Comparison of ENCODE assay signal across 8 cellular contexts in genomic region chr12:104136577-104136976, GRCh38. TPM values are rescaled to one million over a fixed set of nuclear protein-coding genes. Genes with fewer than 3 reads are reported as not detected.
DNase-seq lines count a peak whose midpoint lies in the region; ATAC-seq, FAIRE-seq and TF ChIP-seq lines count a peak whose summit lies in the region.

No MANE protein-coding gene starts in this region.

- H3K9ac ChIP-seq in MM.1S (ENCODE audit: low read length) (peak overlapping the region; percentile 85), duodenal mucosa (ENCODE audit: low read depth in 1 of 2, low read length in 2 of 2) (peak overlapping the region in 1 of 2 donors; percentile 79), neuronal stem cell (ENCODE audit: low read depth, low read length, poor library complexity) (no peak overlapping the region)

- H3K4me3 ChIP-seq in MM.1S (ENCODE audit: low read length) (peak overlapping the region; percentile 73), duodenal mucosa (ENCODE audit: low read depth in 1 of 2, low read length in 2 of 2) (peak overlapping the region; percentile 89 to 91), neuronal stem cell (ENCODE audit: low read length in 2 of 2) (peak overlapping the region in 1 of 2 donors; percentile 97)

- peak overlapping the region; percentile 93 for H3K4me3 Mint-ChIP-seq in CD4-positive, alpha-beta T cell

- H3K23ac ChIP-seq in neuronal stem cell (ENCODE audit: low read depth, low read length, poor library complexity): no peak overlapping the region

- peaks cover 8% of the 10 kb centered on the region for H3K4me1 Mint-ChIP-seq in CD4-positive, alpha-beta T cell (ENCODE audit: low read depth)

- H3K27ac Mint-ChIP-seq in CD4-positive, alpha-beta T cell: peak overlapping the region; percentile 80

- peak overlapping the region; percentile 92 for H3K4me2 ChIP-seq in MM.1S (ENCODE audit: low read depth, low read length)
- peak overlapping the region; percentile 58 for H3K4me2 ChIP-seq in neuronal stem cell (ENCODE audit: insufficient read depth, low read length, poor library complexity, severe bottlenecking)

- no peaks in the 10 kb centered on the region for H3K9me3 ChIP-seq in CD4-positive, alpha-beta T cell (ENCODE audit: control insufficient read depth, low read length)
- H3K9me3 ChIP-seq in MM.1S (replicated peaks; ENCODE audit: insufficient read depth, low read length) (no peaks in the 10 kb centered on the region), duodenal mucosa (ENCODE audit: control insufficient read depth in 1 of 2, low read length in 2 of 2) (no peaks in the 10 kb centered on the region), neuronal stem cell (replicated peaks in 1 of 2; ENCODE audit: control insufficient read depth in 2 of 2, insufficient read depth in 1 of 2, low read depth in 1 of 2, low read length in 2 of 2) (no peaks in the 10 kb centered on the region)

- peaks cover 2% of the 10 kb centered on the region for H3K79me1 ChIP-seq in neuronal stem cell (ENCODE audit: low read depth, low read length)

- H2AFZ ChIP-seq in MM.1S (ENCODE audit: low read length) (peak overlapping the region; percentile 46; the same call in 1 of the 2 replicates), neuronal stem cell (ENCODE audit: low read length) (no peak overlapping the region)

- H3K18ac ChIP-seq in neuronal stem cell (ENCODE audit: low read length): no peak overlapping the region

- DNase-seq in CD4-positive, alpha-beta T cell: no peak
- DNase-seq in MM.1S (no peak), neuronal stem cell (ENCODE audit: low spot score) (no peak), GM13976 (ENCODE audit: low spot score) (no peak), urothelium cell line (ENCODE audit: low spot score) (no peak)

- H3K4ac ChIP-seq in neuronal stem cell (ENCODE audit: low read length): no peak overlapping the region

- no peaks in the 10 kb centered on the region for H3K27me3 ChIP-seq in CD4-positive, alpha-beta T cell (ENCODE audit: control insufficient read depth, insufficient read depth, low read length)
- H3K27me3 ChIP-seq in MM.1S (replicated peaks; ENCODE audit: insufficient read depth, low read length) (no peaks in the 10 kb centered on the region), duodenal mucosa (ENCODE audit: control insufficient read depth in 1 of 2, insufficient read depth in 2 of 2, low read length in 2 of 2) (no peaks in the 10 kb centered on the region), neuronal stem cell (ENCODE audit: control insufficient read depth in 3 of 3, insufficient read depth in 3 of 3, low read depth in 1 of 3, low read length in 3 of 3) (peaks cover 0 to 9% (median 0%) of the 10 kb centered on the region in 3 experiments)

- peaks cover 56% of the 10 kb centered on the region for H3K79me2 ChIP-seq in MM.1S (ENCODE audit: low read length)

- H3F3A ChIP-seq in MM.1S (ENCODE audit: insufficient read depth, low read length): peaks cover 7% of the 10 kb centered on the region

- H4K20me1 ChIP-seq in MM.1S (ENCODE audit: insufficient read depth, low read length): no peaks in the 10 kb centered on the region

- H2BK120ac ChIP-seq in neuronal stem cell (ENCODE audit: low read depth, low read length): no peak overlapping the region

- H3K4me1 ChIP-seq in MM.1S (ENCODE audit: low read length) (peaks cover 18% of the 10 kb centered on the region), duodenal mucosa (ENCODE audit: control insufficient read depth in 1 of 2, insufficient read depth in 2 of 2, low read length in 2 of 2) (peaks cover 14 to 17% of the 10 kb centered on the region in 2 donors), neuronal stem cell (ENCODE audit: control insufficient read depth in 2 of 2, insufficient read depth in 1 of 2, low read depth in 1 of 2, low read length in 2 of 2) (peaks cover 9 to 11% of the 10 kb centered on the region in 2 donors)

- H2BK12ac ChIP-seq in neuronal stem cell (ENCODE audit: low read length): no peak overlapping the region

- no peak for FAIRE-seq in urothelium cell line (lab: Jason Lieb, UNC)

- peaks cover 7% of the 10 kb centered on the region; the same call in 1 of the 2 replicates for H3K36me3 ChIP-seq in MM.1S (replicated peaks; ENCODE audit: insufficient read depth, low read length)
- H3K36me3 ChIP-seq in duodenal mucosa (ENCODE audit: control insufficient read depth in 1 of 2, insufficient read depth in 2 of 2, low read length in 2 of 2): peaks cover 5 to 19% of the 10 kb centered on the region in 2 donors
- peaks cover 11 to 38% of the 10 kb centered on the region in 2 donors for H3K36me3 ChIP-seq in neuronal stem cell (replicated peaks in 1 of 2; ENCODE audit: control insufficient read depth in 2 of 2, insufficient read depth in 2 of 2, low read length in 2 of 2)

- no peak overlapping the region for H3K14ac ChIP-seq in neuronal stem cell (ENCODE audit: low read length)

- H2BK15ac ChIP-seq in neuronal stem cell (ENCODE audit: low read length): no peak overlapping the region

- no peak for ATAC-seq in CD4-positive, alpha-beta T cell (ENCODE audit: poor library complexity)
- ATAC-seq in GM18498 (IDR thresholded peaks at IDR 0.05; ENCODE audit: unreplicated experiment) (no peak), GM19463 (IDR thresholded peaks at IDR 0.05; ENCODE audit: unreplicated experiment) (no peak)

- in situ Hi-C loops in GM13976 (cut with MboI; ENCODE audit: low sequenced_read_pairs, unreplicated experiment): no loop called here

- H3K27me3 Mint-ChIP-seq in CD4-positive, alpha-beta T cell: no peaks in the 10 kb centered on the region

- H4K91ac ChIP-seq in neuronal stem cell (ENCODE audit: low read depth, low read length, poor library complexity): no peak overlapping the region

- no peak for TF ChIP-seq CTCF in CD4-positive, alpha-beta T cell (IDR thresholded peaks at IDR 0.05)
- TF ChIP-seq CTCF in MM.1S (IDR thresholded peaks at IDR 0.05; ENCODE audit: low read length) (no peak), GM13976 (IDR thresholded peaks at IDR 0.05; ENCODE audit: borderline replicate concordance, control extremely low read depth, extremely low read depth, insufficient read depth, missing control alignments) (no peak)

- H3K9me2 ChIP-seq in MM.1S (replicated peaks; ENCODE audit: insufficient read depth, low read length): no peaks in the 10 kb centered on the region

- POLR2A ChIA-PET in CD4-positive, alpha-beta T cell (lab: Charles Lee): interaction anchor here (0.9 to 3.7 kb wide), 8 partner anchors 9 to 1099 kb away, joined by 3 to 52 read pairs (median 10); partner anchors contain the start of genes APPL2, HCFC2, HSP90B1 and TDG

- H2AK5ac ChIP-seq in neuronal stem cell (ENCODE audit: low read depth, low read length): no peak overlapping the region

- H3K36me3 Mint-ChIP-seq in CD4-positive, alpha-beta T cell (ENCODE audit: low read depth): peaks cover 12% of the 10 kb centered on the region

- H3K27ac ChIP-seq in CD4-positive, alpha-beta T cell (ENCODE audit: low read depth, low read length): no peak overlapping the region
- peak overlapping the region; percentile 75; the same call in 1 of the 2 replicates for H3K27ac ChIP-seq in MM.1S (ENCODE audit: low read length)
- H3K27ac ChIP-seq in duodenal mucosa (ENCODE audit: low read depth, low read length): no peak overlapping the region
- H3K27ac ChIP-seq in neuronal stem cell (replicated peaks; ENCODE audit: low read length): no peak overlapping the region

- CTCF ChIA-PET in CD4-positive, alpha-beta T cell (lab: Charles Lee): no interaction called here

- intact Hi-C loops in CD4-positive, alpha-beta T cell (cut with DNase I, micrococcal nuclease): loop anchor here (2.0 to 5.0 kb wide), 4 partner anchors 72 to 209 kb away; partner anchors contain the start of genes EID3 (in 1 of the 2), HCFC2 (in 1 of the 2) and TXNRD1 (in 1 of the 2)

- no peaks in the 10 kb centered on the region for H3K9me3 Mint-ChIP-seq in CD4-positive, alpha-beta T cell

- no peak overlapping the region for H4K8ac ChIP-seq in neuronal stem cell (ENCODE audit: low read depth, low read length)

- no peak overlapping the region for H2BK5ac ChIP-seq in neuronal stem cell (ENCODE audit: low read length)

RNA-seq across cellular contexts. Expression of gene NFYB, which starts 1.4 kb away (rescaled TPM):
- 10 to 100 TPM; 12.8 to 14.6 TPM for total RNA-seq in CD4-positive, alpha-beta T cell
- polyA plus RNA-seq in neuronal stem cell (2013, experiment 1 of 2): 35.6 TPM
- 35.2 TPM for polyA plus RNA-seq in neuronal stem cell (2013, experiment 2 of 2)
